Comparison of ENCODE assay signal across 8 cellular contexts in the genomic region with DNA sequence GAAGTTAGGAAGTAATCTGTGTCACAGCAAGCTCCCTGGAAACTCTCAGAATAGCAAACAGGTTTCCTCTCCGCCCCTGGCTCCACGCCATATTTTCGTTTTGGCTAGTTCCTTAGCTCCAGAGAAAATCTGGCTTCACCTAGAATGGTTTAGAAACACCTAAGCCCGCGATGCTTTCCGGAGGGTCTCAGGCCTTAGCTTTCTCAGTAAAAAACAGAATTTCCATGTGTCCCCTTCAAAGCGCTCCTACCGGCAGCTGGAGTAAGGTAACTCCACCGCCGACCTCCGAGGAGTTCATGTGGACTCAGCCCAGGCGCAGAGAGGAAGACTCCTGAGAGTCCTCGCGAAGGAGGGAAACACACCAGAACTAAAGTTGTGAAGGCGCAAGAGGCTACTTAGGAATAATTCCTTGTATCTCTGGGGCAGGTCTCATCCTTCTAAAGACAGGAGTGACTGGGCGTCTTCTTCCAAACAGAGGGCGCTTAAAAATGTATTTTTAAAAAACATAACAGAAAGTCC. TPM values are rescaled to one million over a fixed set of nuclear protein-coding genes. Genes with fewer than 3 reads are reported as not detected.
A peak's percentile ranks its signal among the peaks of the same experiment; 100 is the strongest.
DNase-seq lines count a peak whose midpoint lies in the region; ATAC-seq and TF ChIP-seq lines count a peak whose summit lies in the region.

No MANE protein-coding gene starts in this region.

- H3K36me3 ChIP-seq in osteoblast (ENCODE audit: insufficient read depth, low read length), result no peaks in the 10 kb centered on the region

- peaks cover 9% of the 10 kb centered on the region for H3K27me3 ChIP-seq in osteoblast (ENCODE audit: insufficient read depth, low read length)

- peak overlapping the region; percentile 85 for H3K4me2 ChIP-seq in osteoblast (ENCODE audit: insufficient read depth, low read length)

- ATAC-seq in Right ventricle myocardium inferior, result peak; percentile 18

- H3K27ac ChIP-seq in osteoblast (ENCODE audit: low read depth, low read length), result no peak overlapping the region

- no peak for TF ChIP-seq CTCF in osteoblast (IDR thresholded peaks at IDR 0.05; ENCODE audit: extremely low read depth, low read depth, low read length)

- H3K9me3 ChIP-seq in osteoblast (ENCODE audit: low read depth, low read length), result no peaks in the 10 kb centered on the region

- no peaks in the 10 kb centered on the region for H3K79me2 ChIP-seq in osteoblast (ENCODE audit: insufficient read depth, low read length)

- peak overlapping the region; percentile 69 for H3K4me3 ChIP-seq in osteoblast (ENCODE audit: insufficient read depth, low read length)

- peaks cover 5% of the 10 kb centered on the region for H3K4me1 ChIP-seq in osteoblast (ENCODE audit: insufficient read depth, low read length)

- H2AFZ ChIP-seq in osteoblast (ENCODE audit: low read length), result peak overlapping the region; percentile 70

- DNase-seq in NOMO-1 (lab: John Stamatoyannopoulos, UW; ENCODE audit: unreplicated experiment in 2 of 2), result peak; percentile 30 to 38
- no peak for DNase-seq in NOMO-1 treated with dmso at 0.1 percent for 144 hours (lab: John Stamatoyannopoulos, UW; ENCODE audit: unreplicated experiment)
- peak; percentile 42 for DNase-seq in NCI-H345 treated with DMSO at 0.1 percent for 48 hours (lab: John Stamatoyannopoulos, UW; ENCODE audit: unreplicated experiment)
- DNase-seq in activated T-helper 9 cell treated with anti-CD3 and anti-CD28 coated beads, Interleukin-2, amount 50 U/mL, for 16 hours (ENCODE audit: low read depth), result peak; percentile 13
- no peak for DNase-seq in Right ventricle myocardium inferior (ENCODE audit: missing footprints)
- peak; percentile 80 for DNase-seq in osteoblast (ENCODE audit: insufficient read length, low spot score, missing footprints)
- no peak for DNase-seq in H4 (ENCODE audit: low spot score)
- DNase-seq in GM19240 (ENCODE audit: insufficient read length, low spot score), result no peak

- intact Hi-C loops in Right ventricle myocardium inferior (cut with DNase I), result loop anchor here (2.0 kb wide), 2 partner anchors 29 to 37 kb away; no protein-coding TSS in a partner anchor

- H4K20me1 ChIP-seq in osteoblast (ENCODE audit: insufficient read depth, low read length), result no peaks in the 10 kb centered on the region

RNA-seq across cellular contexts. Expression of a gene that starts 0.4 kb away (rescaled TPM):
- total RNA-seq in Right ventricle myocardium inferior (22.8 TPM), osteoblast (0.59 and 1.1 TPM in 2 replicates)
- total RNA-seq in H4 (2014; rRNA removed; shearing (Covaris generic)), result 2.3 and 5.8 TPM in 2 replicates

Comparison
In these comparisons a context has a peak if more than half of its experiments do, and no peak if none do; other contexts are left out.
1. DNase-seq: peak in NOMO-1 (2 of 2), NCI-H345 treated with DMSO at 0.1 percent for 48 hours (single experiment), activated T-helper 9 cell treated with anti-CD3 and anti-CD28 coated beads, Interleukin-2, amount 50 U/mL, for 16 hours (single experiment) and osteoblast (single experiment); none in NOMO-1 treated with dmso at 0.1 percent for 144 hours (single experiment), Right ventricle myocardium inferior (single experiment), H4 (single experiment) and GM19240 (single experiment).